8 cellular contexts compared by ENCODE assay signal in the genomic region with DNA sequence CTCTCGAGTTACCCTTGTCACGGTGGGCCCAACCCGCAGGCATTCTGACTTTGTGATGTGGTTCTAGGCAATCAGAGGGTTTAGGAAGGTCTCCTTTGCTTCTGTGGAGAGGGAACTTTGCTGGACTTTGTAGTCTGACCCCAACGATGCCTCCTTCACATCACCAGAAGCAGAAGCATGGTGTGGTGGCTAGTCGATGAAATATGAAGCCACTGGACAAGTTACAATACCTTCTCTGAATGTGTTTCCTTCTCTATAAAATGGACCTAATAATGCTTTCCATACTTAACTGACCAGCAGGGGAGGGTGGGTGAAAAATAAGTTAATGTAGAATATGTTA. TPM values are rescaled to one million over a fixed set of nuclear protein-coding genes. Genes with fewer than 3 reads are reported as not detected.
DNase-seq lines count a peak whose midpoint lies in the region; ATAC-seq and TF ChIP-seq lines count a peak whose summit lies in the region.

No MANE protein-coding gene starts in this region.

- peak overlapping the region in 10 of 11 experiments; percentile 25 to 66 (median 47); a peak in 16 of 22 replicates for H3K4me2 ChIP-seq in BLaER1 treated with 17β-estradiol and CSF1 and Interleukin-3, amounts not matched to agents 10 nM and 100 nM
- H3K4me2 ChIP-seq in PC-3 (ENCODE audit: low read length): peak overlapping the region; percentile 97

- H3K27me3 Mint-ChIP-seq in neural crest cell (ENCODE audit: low read depth): peaks cover 3% of the 10 kb centered on the region

- peak; percentile 44 for ATAC-seq in PC-3
- ATAC-seq in GM18868 (IDR thresholded peaks at IDR 0.05; ENCODE audit: unreplicated experiment): no peak
- no peak for ATAC-seq in GM19035 (IDR thresholded peaks at IDR 0.05; ENCODE audit: unreplicated experiment)

- no peak for TF ChIP-seq EP300 in esophagus muscularis mucosa (IDR thresholded peaks at IDR 0.05)

- no peaks in the 10 kb centered on the region for H3K9me2 ChIP-seq in PC-3 (replicated peaks; ENCODE audit: low read length)

- no peak for TF ChIP-seq POLR2A in esophagus muscularis mucosa (IDR thresholded peaks at IDR 0.05; ENCODE audit: low read depth)

- H3K9me3 Mint-ChIP-seq in neural crest cell: peaks cover 16% of the 10 kb centered on the region

- no TSS peak for BruUV-seq in PC-3 (replicated peaks; lab: Mats Ljungman, UMichigan)

- WGBS in esophagus muscularis mucosa: 2% methylated on average over 5 of the region's 5 CpGs

- no peaks in the 10 kb centered on the region for H3K79me2 ChIP-seq in PC-3 (ENCODE audit: low read length)

- no peaks in the 10 kb centered on the region for H3F3A ChIP-seq in PC-3 (ENCODE audit: low read length, unreplicated experiment)

- 0 out of 20 replicates have a peak, but pooled peaks cover 0 to 7% (median 0%) of the 10 kb centered on the region in 10 experiments for H3K4me1 ChIP-seq in BLaER1 treated with 17β-estradiol and CSF1 and Interleukin-3, amounts not matched to agents 10 nM and 100 nM
- H3K4me1 ChIP-seq in PC-3 (ENCODE audit: insufficient read depth, low read length): peaks cover 9% of the 10 kb centered on the region
- peaks cover 0 to 19% (median 15%) of the 10 kb centered on the region in 4 donors for H3K4me1 ChIP-seq in esophagus muscularis mucosa

- no peaks in the 10 kb centered on the region for H4K20me1 ChIP-seq in BLaER1 treated with 17β-estradiol and CSF1 and Interleukin-3, amounts not matched to agents 10 nM and 100 nM
- no peaks in the 10 kb centered on the region for H4K20me1 ChIP-seq in PC-3 (ENCODE audit: low read length)

- peaks cover 19% of the 10 kb centered on the region for H3K4me1 Mint-ChIP-seq in neural crest cell

- no peak overlapping the region for H3K27ac ChIP-seq in BLaER1 treated with 17β-estradiol and CSF1 and Interleukin-3, amounts not matched to agents 10 nM and 100 nM
- H3K27ac ChIP-seq in PC-3 (ENCODE audit: low read length): no peak overlapping the region
- H3K27ac ChIP-seq in esophagus muscularis mucosa (replicated peaks in 1 of 4): peak overlapping the region; percentile 16 to 41 (median 36)

- H3K4me3 Mint-ChIP-seq in neural crest cell: peak overlapping the region; percentile 97

- peaks cover 45 to 52% (median 47%) of the 10 kb centered on the region in 11 experiments for H3K9me3 ChIP-seq in BLaER1 treated with 17β-estradiol and CSF1 and Interleukin-3, amounts not matched to agents 10 nM and 100 nM (replicated peaks in 1 of 11)
- H3K9me3 ChIP-seq in PC-3 (ENCODE audit: low read length): no peaks in the 10 kb centered on the region
- H3K9me3 ChIP-seq in esophagus muscularis mucosa: no peaks in the 10 kb centered on the region

- TF ChIP-seq CTCF in PC-3 (conservative IDR thresholded peaks at IDR 0.05; ENCODE audit: low read depth, low read length) (no peak), esophagus muscularis mucosa (IDR thresholded peaks at IDR 0.05) (no peak), neural crest cell (conservative IDR thresholded peaks at IDR 0.05) (no peak)

- H2AFZ ChIP-seq in PC-3 (ENCODE audit: low read length): peak overlapping the region; percentile 95

- H3K27me3 ChIP-seq in BLaER1 treated with 17β-estradiol and CSF1 and Interleukin-3, amounts not matched to agents 10 nM and 100 nM: peaks cover 19 to 34% (median 29%) of the 10 kb centered on the region in 11 experiments
- H3K27me3 ChIP-seq in PC-3 (ENCODE audit: low read length) (no peaks in the 10 kb centered on the region), esophagus muscularis mucosa (no peaks in the 10 kb centered on the region)

- POLR2A ChIA-PET in PC-3 (lab: Charles Lee; ENCODE audit: unreplicated experiment): interaction anchor here (0.5 to 0.6 kb wide), 4 partner anchors 20 to 688 kb away, joined by 3 to 5 read pairs (median 4); no protein-coding TSS in a partner anchor

- peak overlapping the region in 9 of 10 experiments; percentile 23 to 58 (median 45); a peak in 12 of 20 replicates for H3K4me3 ChIP-seq in BLaER1 treated with 17β-estradiol and CSF1 and Interleukin-3, amounts not matched to agents 10 nM and 100 nM
- H3K4me3 ChIP-seq in PC-3 (ENCODE audit: low read length): peak overlapping the region; percentile 92
- peak overlapping the region; percentile 74 to 91 (median 84) for H3K4me3 ChIP-seq in esophagus muscularis mucosa

- peak; percentile 4 for DNase-seq in PC-3
- DNase-seq in esophagus muscularis mucosa (ENCODE audit: extremely low spot score): no peak
- no peak for DNase-seq in neural crest cell (ENCODE audit: low read depth, low spot score)
- no peak for DNase-seq in COR-L47 (lab: John Stamatoyannopoulos, UW)
- no peak for DNase-seq in DMS 273 treated with DMSO at 0.1 percent for 48 hours (lab: John Stamatoyannopoulos, UW)

- peaks cover 3% of the 10 kb centered on the region for H3K36me3 Mint-ChIP-seq in neural crest cell (ENCODE audit: low read depth)

- no peaks in the 10 kb centered on the region for H3K36me3 ChIP-seq in BLaER1 treated with 17β-estradiol and CSF1 and Interleukin-3, amounts not matched to agents 10 nM and 100 nM
- H3K36me3 ChIP-seq in PC-3 (ENCODE audit: low read depth, low read length) (no peaks in the 10 kb centered on the region), esophagus muscularis mucosa (no peaks in the 10 kb centered on the region)

- intact Hi-C loops in PC-3 (cut with micrococcal nuclease): loop anchor here (2.0 to 5.0 kb wide), 2 partner anchors 33 to 239 kb away; a partner anchor contains a TSS
- intact Hi-C loops in esophagus muscularis mucosa (cut with DNase I): no loop called here

- CTCF ChIA-PET in PC-3 (lab: Charles Lee): no interaction called here

- H3K9ac ChIP-seq in BLaER1 treated with 17β-estradiol and CSF1 and Interleukin-3, amounts not matched to agents 10 nM and 100 nM: no peak overlapping the region
- peak overlapping the region; percentile 62 for H3K9ac ChIP-seq in PC-3 (ENCODE audit: low read length)

- no peak overlapping the region for H3K27ac Mint-ChIP-seq in neural crest cell (ENCODE audit: unreplicated experiment)

RNA-seq across cellular contexts. Expression of a gene that starts 0.6 kb away (rescaled TPM):
- total RNA-seq in PC-3 (2014; rRNA removed): 2.3 and 2.7 TPM in 2 replicates
- 1 to 10 TPM; 2.8 to 4.6 (median 3.1) TPM for total RNA-seq in esophagus muscularis mucosa
- total RNA-seq in neural crest cell: 6.9 and 7.5 TPM in 2 replicates

Comparison
In these comparisons a context has a peak if more than half of its experiments do, and no peak if none do; other contexts are left out.
1. H3K27ac ChIP-seq: peak in esophagus muscularis mucosa (4 of 4); none in BLaER1 treated with 17β-estradiol and CSF1 and Interleukin-3, amounts not matched to agents 10 nM and 100 nM (0 of 11) and PC-3 (single experiment).
2. Peak in every context shown above with its lines, with median percentiles within 50 percentile points of each other: H3K4me3 ChIP-seq.